3 cellular contexts compared by ENCODE assay signal in the genomic region with DNA sequence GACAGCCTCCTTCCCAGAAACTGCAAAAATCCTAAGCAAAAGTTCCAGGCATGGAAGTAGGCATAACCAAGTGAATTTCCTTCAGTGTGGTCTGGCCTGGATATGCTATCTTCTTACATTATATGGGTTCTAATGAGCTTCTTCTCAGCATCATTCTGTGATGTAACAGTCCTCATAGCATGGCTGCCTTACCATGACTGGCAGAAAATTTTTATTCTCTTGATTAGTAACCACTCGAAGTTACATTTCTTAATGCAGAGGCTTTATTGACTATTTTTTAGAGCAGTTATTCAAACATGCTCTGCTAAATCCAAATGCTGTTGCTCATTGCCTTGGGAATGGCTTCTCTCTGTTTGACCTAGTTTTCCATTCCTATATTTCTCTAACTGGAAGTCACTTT.
A peak's percentile ranks its signal among the peaks of the same experiment; 100 is the strongest.
TF ChIP-seq lines count a peak whose summit lies in the region.

No MANE protein-coding gene starts in this region.

TF ChIP-seq in HepG2, 621 proteins besides CTCF, POLR2A, EP300 and RAD21:
- no peak for TF ChIP-seq ZNF558 (CRISPR knock-in tag; IDR thresholded peaks at IDR 0.05; ENCODE audit: borderline replicate concordance)
- TF ChIP-seq NFE2L2 (IDR thresholded peaks at IDR 0.05; ENCODE audit: low read length) = peak; percentile 52; the same call in 1 of the 2 replicates

TF ChIP-seq in A549, 52 proteins besides CTCF, POLR2A, EP300 and RAD21:
- TF ChIP-seq CEBPB (IDR thresholded peaks at IDR 0.05) (no peak), NFE2L2 (conservative IDR thresholded peaks at IDR 0.05; ENCODE audit: low read length) (peak; percentile 58; the same call in 1 of the 2 replicates), RARB (CRISPR knock-in tag; IDR thresholded peaks at IDR 0.05) (no peak)

TF ChIP-seq in IMR-90, 13 proteins besides CTCF, POLR2A, EP300 and RAD21:
- TF ChIP-seq NFE2L2 (IDR thresholded peaks at IDR 0.05; ENCODE audit: low read depth, low read length) = peak; percentile 23; the same call in 1 of the 2 replicates
- no peak for TF ChIP-seq FOS (IDR thresholded peaks at IDR 0.05; ENCODE audit: low read depth, low read length)
